ENCODE assay signal across 8 cellular contexts in the genomic region with DNA sequence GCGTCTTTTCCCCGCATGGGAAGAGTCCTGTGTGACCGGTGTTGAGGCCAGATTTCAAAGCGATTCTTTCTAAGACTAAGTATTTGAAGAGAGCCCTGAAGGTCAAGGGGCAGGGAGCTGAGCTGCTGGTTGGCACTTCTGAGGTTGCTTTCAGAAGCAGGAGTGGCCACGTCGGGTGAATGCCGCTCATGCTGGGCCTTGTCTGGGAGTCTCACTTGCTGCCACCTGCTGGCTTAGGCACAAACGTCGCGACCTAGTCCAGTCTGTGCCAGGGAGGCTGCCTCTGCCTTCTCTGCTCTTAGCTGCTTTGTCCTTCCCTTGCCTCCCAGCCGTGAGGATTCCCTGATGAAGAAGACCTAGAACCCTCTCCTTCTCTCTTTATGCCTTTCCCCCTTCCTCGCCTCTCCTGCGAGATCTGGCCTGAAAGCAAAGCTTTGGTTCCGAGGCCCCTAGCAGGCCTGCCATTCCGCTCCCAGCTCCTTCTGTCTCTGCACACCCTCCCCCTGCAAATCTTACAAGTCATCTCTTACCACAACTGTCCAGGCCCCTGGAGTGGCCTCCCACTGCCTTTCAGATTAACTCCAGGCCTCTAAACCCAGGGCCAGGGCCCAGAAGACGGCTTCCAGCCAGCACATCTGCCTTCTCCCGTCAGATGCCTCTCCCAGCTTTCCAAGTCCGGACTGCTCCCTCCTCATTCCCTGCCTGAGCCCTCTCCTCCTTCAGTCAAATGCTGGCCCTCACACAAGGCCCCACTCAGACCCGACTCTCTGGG. TPM values are rescaled to one million over a fixed set of nuclear protein-coding genes. Genes with fewer than 3 reads are reported as not detected.
DNase-seq lines count a peak whose midpoint lies in the region; ATAC-seq, FAIRE-seq and TF ChIP-seq lines count a peak whose summit lies in the region.

No MANE protein-coding gene starts in this region.

- TF ChIP-seq CTCF in body of pancreas (IDR thresholded peaks at IDR 0.05) (peak; percentile 14 to 54 (median 33)), esophagus muscularis mucosa (IDR thresholded peaks at IDR 0.05) (peak in 1 of 3 experiments; percentile 34)

- TF ChIP-seq POLR2A in GM12891 (IDR thresholded peaks at IDR 0.05; ENCODE audit: low read depth, low read length) = no peak
- TF ChIP-seq POLR2A in body of pancreas (IDR thresholded peaks at IDR 0.05) = no peak
- TF ChIP-seq POLR2A in esophagus muscularis mucosa (IDR thresholded peaks at IDR 0.05; ENCODE audit: low read depth) = no peak

- WGBS in body of pancreas, 2 donors = 59 to 64% methylated on average over 19 of the region's 19 CpGs
- WGBS in esophagus muscularis mucosa = 57% methylated on average over 19 of the region's 19 CpGs

- DNase-seq in AG08395 (ENCODE audit: low spot score) (peak; percentile 77), GM12891 (ENCODE audit: insufficient read length, low spot score) (no peak), RPMI7951 (ENCODE audit: low read depth) (peak; percentile 43), body of pancreas (peak; percentile 61 to 75 (median 67)), kidney glomerular epithelial cell (lab: John Stamatoyannopoulos, UW) (peak; percentile 28), esophagus muscularis mucosa (ENCODE audit: extremely low spot score) (no peak)
- peak; percentile 42 to 43 for DNase-seq in stimulated activated CD4-positive, alpha-beta T cell treated with anti-CD3 and anti-CD28 coated beads, Interleukin-4, amount 100 ng/mL, for 48 hours (ENCODE audit: low read depth in 2 of 2)

- intact Hi-C loops in body of pancreas (cut with DNase I) (no loop called here), esophagus muscularis mucosa (cut with DNase I) (no loop called here)

- FAIRE-seq in GM12891 (lab: Jason Lieb, UNC) = peak; percentile 41

- H3K4me1 ChIP-seq in body of pancreas = no peaks in the 10 kb centered on the region
- H3K4me1 ChIP-seq in esophagus muscularis mucosa = peaks cover 0 to 5% (median 0%) of the 10 kb centered on the region in 4 donors

- no peak overlapping the region for H3K27ac ChIP-seq in body of pancreas
- H3K27ac ChIP-seq in esophagus muscularis mucosa (replicated peaks in 1 of 4) = no peak overlapping the region

- H3K36me3 ChIP-seq in body of pancreas (replicated peaks in 1 of 2; ENCODE audit: insufficient read depth in 1 of 2, low read depth in 2 of 2) (peaks cover 0 to 10% of the 10 kb centered on the region in 2 donors), esophagus muscularis mucosa (peaks cover 6 to 81% (median 47%) of the 10 kb centered on the region in 4 donors)

- no peak overlapping the region for H3K4me3 ChIP-seq in body of pancreas
- H3K4me3 ChIP-seq in esophagus muscularis mucosa = no peak overlapping the region

- ATAC-seq in body of pancreas (no peak), GM21529 (IDR thresholded peaks at IDR 0.05; ENCODE audit: unreplicated experiment) (no peak)

- no peak for TF ChIP-seq EP300 in esophagus muscularis mucosa (IDR thresholded peaks at IDR 0.05)

- H3K27me3 ChIP-seq in body of pancreas (no peaks in the 10 kb centered on the region), esophagus muscularis mucosa (no peaks in the 10 kb centered on the region)

- H3K9me3 ChIP-seq in body of pancreas (no peaks in the 10 kb centered on the region), esophagus muscularis mucosa (no peaks in the 10 kb centered on the region)

TF ChIP-seq in GM12891, 5 proteins besides CTCF, POLR2A, EP300 and RAD21:
- TF ChIP-seq PAX5 (IDR thresholded peaks at IDR 0.05; ENCODE audit: insufficient read depth, low read length, severe bottlenecking) = no peak
- TF ChIP-seq TAF1 (IDR thresholded peaks at IDR 0.05; ENCODE audit: low read depth, low read length) = no peak
- TF ChIP-seq POU2F2 (IDR thresholded peaks at IDR 0.05; ENCODE audit: low read depth, low read length) = no peak
- TF ChIP-seq SPI1 (IDR thresholded peaks at IDR 0.05; ENCODE audit: low read depth, low read length) = no peak
- TF ChIP-seq POLR2AphosphoS5 (IDR thresholded peaks at IDR 0.05; ENCODE audit: low read depth, low read length) = no peak

RNA-seq across cellular contexts. Expression of a gene that starts 11.4 kb away (rescaled TPM):
- polyA plus RNA-seq in GM12891 (2012; ENCODE audit: low read depth, missing spikeins) = 4.8 TPM
- total RNA-seq in RPMI7951 (2014; rRNA removed; shearing (Covaris generic)) = 9.9 and 10.3 TPM in 2 replicates
- total RNA-seq in body of pancreas (10 to 100 TPM; 15.8 to 29.3 TPM), esophagus muscularis mucosa (10 to 100 TPM; 10.4 to 20.3 (median 15.5) TPM)

RNA-seq across cellular contexts. Expression of a gene that starts 11.9 kb away (rescaled TPM):
- polyA plus RNA-seq in GM12891 (2012; ENCODE audit: low read depth, missing spikeins) = 5.2 TPM
- total RNA-seq in RPMI7951 (2014; rRNA removed; shearing (Covaris generic)) = 9.2 and 11.3 TPM in 2 replicates
- total RNA-seq in body of pancreas = 10 to 100 TPM; 10.4 to 15.2 TPM
- total RNA-seq in esophagus muscularis mucosa = 10 to 100 TPM in 1 of 4 donors, 1 to 10 TPM in 3; 5.0 to 10.7 (median 5.6) TPM

RNA-seq across cellular contexts. Expression of a gene that starts 20.4 kb away (rescaled TPM):
- polyA plus RNA-seq in GM12891 (2012; ENCODE audit: low read depth, missing spikeins) = 16.1 TPM
- total RNA-seq in RPMI7951 (2014; rRNA removed; shearing (Covaris generic)) = 113 and 148 TPM in 2 replicates
- total RNA-seq in body of pancreas = 10 to 100 TPM; 72.9 to 82.7 TPM
- total RNA-seq in esophagus muscularis mucosa = 100 to 1,000 TPM in 3 of 4 donors, 10 to 100 TPM in 1; 98.0 to 175 (median 115) TPM

RNA-seq across cellular contexts. Expression of a gene that starts 20.7 kb away (rescaled TPM):
- polyA plus RNA-seq in GM12891 (2012; ENCODE audit: low read depth, missing spikeins) = 64.0 TPM
- 47.9 and 64.7 TPM in 2 replicates for total RNA-seq in RPMI7951 (2014; rRNA removed; shearing (Covaris generic))
- 1 to 10 TPM; 5.9 to 8.3 TPM for total RNA-seq in body of pancreas
- total RNA-seq in esophagus muscularis mucosa = 10 to 100 TPM; 15.8 to 38.2 (median 23.6) TPM

RNA-seq across cellular contexts. Expression of a gene that starts 38.7 kb away (rescaled TPM):
- polyA plus RNA-seq in GM12891 (2012; ENCODE audit: low read depth, missing spikeins) = 1.7 TPM
- total RNA-seq in RPMI7951 (2014; rRNA removed; shearing (Covaris generic)) = 0.72 and 0.78 TPM in 2 replicates
- 1 to 10 TPM; 4.4 to 6.3 TPM for total RNA-seq in body of pancreas
- total RNA-seq in esophagus muscularis mucosa = 1 to 10 TPM; 2.0 to 5.0 (median 3.1) TPM

Comparison
In these comparisons a context has a peak if more than half of its experiments do, and no peak if none do; other contexts are left out.
1. DNase-seq: peak in AG08395 (single experiment), RPMI7951 (single experiment), body of pancreas (4 of 4), kidney glomerular epithelial cell (single experiment) and stimulated activated CD4-positive, alpha-beta T cell treated with anti-CD3 and anti-CD28 coated beads, Interleukin-4, amount 100 ng/mL, for 48 hours (2 of 2); none in GM12891 (single experiment) and esophagus muscularis mucosa (single experiment).